Comparison of ENCODE assay signal across 21 cellular contexts in genomic region chr9:79742145-79742820, GRCh38.
DNase-seq lines count a peak whose midpoint lies in the region; ATAC-seq, FAIRE-seq and TF ChIP-seq lines count a peak whose summit lies in the region.
"Had no signal": no experiment of that assay in that cellular context is flagged by ENCODE, and none has a peak within 500 bp of the region (broad histone marks: within the 10 kb centered on the region; RNA-seq: fewer than 3 reads in every experiment).

No MANE protein-coding gene starts in this region.

- peak; percentile 80 for ATAC-seq in Right ventricle myocardium superior (ENCODE audit: poor library complexity)
- no peak for ATAC-seq in esophagus mucosa
- ATAC-seq: A549 had no signal

- H4K20me1 ChIP-seq in astrocyte (ENCODE audit: insufficient read depth, low read length) = no peaks in the 10 kb centered on the region
- no peaks in the 10 kb centered on the region for H4K20me1 ChIP-seq in neural progenitor cell (ENCODE audit: low read depth)

- peaks cover 13% of the 10 kb centered on the region for H3K27me3 ChIP-seq in A673 (replicated peaks; ENCODE audit: insufficient read depth, low read depth, low read length, poor library complexity)
- no peaks in the 10 kb centered on the region for H3K27me3 ChIP-seq in astrocyte (ENCODE audit: insufficient read depth, low read length)
- H3K27me3 ChIP-seq in neural progenitor cell = no peaks in the 10 kb centered on the region
- no peaks in the 10 kb centered on the region for H3K27me3 ChIP-seq in esophagus squamous epithelium
- H3K27me3 ChIP-seq: colonic mucosa, spleen had no signal

- POLR2A ChIA-PET in A673 (lab: Charles Lee; ENCODE audit: low non-redundant PET) = no interaction called here

- H3K4me3 Mint-ChIP-seq in astrocyte (ENCODE audit: unreplicated experiment) (no peak overlapping the region), neural progenitor cell (no peak overlapping the region)
- H3K4me3 Mint-ChIP-seq: CD14-positive monocyte, HFFc6 had no signal

- H3K27ac ChIP-seq in A673 (ENCODE audit: low read depth, low read length, poor library complexity, severe bottlenecking) (no peak overlapping the region), astrocyte (ENCODE audit: low read depth, low read length) (no peak overlapping the region), neural progenitor cell (no peak overlapping the region), esophagus squamous epithelium (no peak overlapping the region)
- H3K27ac ChIP-seq: A549, colonic mucosa, parathyroid adenoma, spleen had no signal

- H3K36me3 Mint-ChIP-seq in astrocyte (ENCODE audit: low read depth, unreplicated experiment) = no peaks in the 10 kb centered on the region
- no peaks in the 10 kb centered on the region for H3K36me3 Mint-ChIP-seq in neural progenitor cell
- H3K36me3 Mint-ChIP-seq: CD14-positive monocyte had no signal

- H3K79me2 ChIP-seq in astrocyte (ENCODE audit: insufficient read depth, low read length) (no peaks in the 10 kb centered on the region), neural progenitor cell (ENCODE audit: low read depth) (no peaks in the 10 kb centered on the region)
- H3K79me2 ChIP-seq: parathyroid adenoma had no signal

- no peak for TF ChIP-seq POLR2A in esophagus squamous epithelium (IDR thresholded peaks at IDR 0.05)

- no peak overlapping the region for H3K27ac Mint-ChIP-seq in astrocyte (ENCODE audit: unreplicated experiment)
- peak overlapping the region; percentile 21 for H3K27ac Mint-ChIP-seq in neural progenitor cell
- H3K27ac Mint-ChIP-seq: HFFc6 had no signal

- H3K4me3 ChIP-seq in A673 (ENCODE audit: low read depth, low read length, poor library complexity, severe bottlenecking) (no peak overlapping the region), astrocyte (ENCODE audit: insufficient read depth, low read depth, low read length) (no peak overlapping the region), neural progenitor cell (no peak overlapping the region), esophagus squamous epithelium (no peak overlapping the region)
- H3K4me3 ChIP-seq: A549, colonic mucosa, spleen had no signal

- H3K4me2 ChIP-seq in astrocyte (ENCODE audit: low read length) (no peak overlapping the region), neural progenitor cell (no peak overlapping the region)
- H3K4me2 ChIP-seq: A549 had no signal

- H3K4me1 Mint-ChIP-seq in astrocyte (ENCODE audit: low read depth, unreplicated experiment) (peaks cover 2% of the 10 kb centered on the region), neural progenitor cell (peaks cover 16% of the 10 kb centered on the region)

- no peaks in the 10 kb centered on the region for H3K27me3 Mint-ChIP-seq in astrocyte (ENCODE audit: low read depth, unreplicated experiment)
- no peaks in the 10 kb centered on the region for H3K27me3 Mint-ChIP-seq in neural progenitor cell (ENCODE audit: insufficient read depth, low read depth)

- no peaks in the 10 kb centered on the region for H3K9me3 Mint-ChIP-seq in astrocyte (ENCODE audit: unreplicated experiment)
- peaks cover 3% of the 10 kb centered on the region for H3K9me3 Mint-ChIP-seq in neural progenitor cell
- H3K9me3 Mint-ChIP-seq: HFFc6 had no signal

- no peak for FAIRE-seq in astrocyte (lab: Jason Lieb, UNC)
- FAIRE-seq: A549, TTC549 had no signal

- BruUV-seq in A673 (replicated peaks; lab: Mats Ljungman, UMichigan) = no TSS peak

- H3K4me1 ChIP-seq in A673 (ENCODE audit: insufficient read depth, low read length, poor library complexity, severe bottlenecking) = no peaks in the 10 kb centered on the region
- no peaks in the 10 kb centered on the region for H3K4me1 ChIP-seq in astrocyte (ENCODE audit: insufficient read depth, low read length)
- peaks cover 13% of the 10 kb centered on the region for H3K4me1 ChIP-seq in neural progenitor cell
- peaks cover 0 to 15% (median 0%) of the 10 kb centered on the region in 3 donors for H3K4me1 ChIP-seq in esophagus squamous epithelium
- H3K4me1 ChIP-seq: A549, colonic mucosa, parathyroid adenoma, spleen had no signal

- DNase-seq in A673 (ENCODE audit: low spot score) (peak; percentile 55), astrocyte (ENCODE audit: low read depth) (peak; percentile 27), Right ventricle myocardium superior (no peak), neural progenitor cell (ENCODE audit: low spot score) (no peak), esophagus squamous epithelium (lab: John Stamatoyannopoulos, UW) (no peak), NOMO-1 (lab: John Stamatoyannopoulos, UW; ENCODE audit: unreplicated experiment in 2 of 2) (no peak)
- DNase-seq in activated CD4-positive, alpha-beta T cell treated with anti-CD3 and anti-CD28 coated beads, Interleukin-2, amount 50 U/mL, for 48 hours = no peak
- DNase-seq: activated CD4-positive, alpha-beta T cell treated with anti-CD3 and anti-CD28 coated beads for 4 hours; activated CD8-positive, alpha-beta memory T cell treated with anti-CD3 and anti-CD28 coated beads, Interleukin-2, amount 50 U/mL, for 48 hours; colonic mucosa; DMS 273 treated with DMSO at 0.1 percent for 48 hours; GDM1; HFFc6; KBM-7; spleen; SW 1271 had no signal

- H2AFZ ChIP-seq in astrocyte (ENCODE audit: low read depth, low read length) (no peak overlapping the region), neural progenitor cell (replicated peaks) (peak overlapping the region; percentile 32)
- H2AFZ ChIP-seq: parathyroid adenoma had no signal

- no peaks in the 10 kb centered on the region for H3K9me3 ChIP-seq in A673 (ENCODE audit: low read depth, low read length, poor library complexity, severe bottlenecking)
- no peaks in the 10 kb centered on the region for H3K9me3 ChIP-seq in astrocyte (ENCODE audit: insufficient read depth, low read depth, low read length)
- no peaks in the 10 kb centered on the region for H3K9me3 ChIP-seq in neural progenitor cell (ENCODE audit: low read depth)
- no peaks in the 10 kb centered on the region for H3K9me3 ChIP-seq in esophagus squamous epithelium
- H3K9me3 ChIP-seq: A549, colonic mucosa, spleen had no signal

- CTCF ChIA-PET in A673 (lab: Charles Lee) = no interaction called here

- H3F3A ChIP-seq in neural progenitor cell (ENCODE audit: low read depth) = no peaks in the 10 kb centered on the region

- TF ChIP-seq CTCF in A673 (conservative IDR thresholded peaks at IDR 0.05; ENCODE audit: low read depth, low read length) (no peak), astrocyte (IDR thresholded peaks at IDR 0.05; ENCODE audit: insufficient read depth, low read depth, low read length) (no peak), neural progenitor cell (IDR thresholded peaks at IDR 0.05) (no peak), esophagus squamous epithelium (IDR thresholded peaks at IDR 0.05) (no peak)

- H3K9ac ChIP-seq in astrocyte (ENCODE audit: low read length) = no peak overlapping the region
- no peak overlapping the region for H3K9ac ChIP-seq in neural progenitor cell
- H3K9ac ChIP-seq: parathyroid adenoma had no signal

- intact Hi-C loops in A673 (cut with micrococcal nuclease; ENCODE audit: unreplicated experiment) = no loop called here
- intact Hi-C loops in Right ventricle myocardium superior (cut with DNase I) = no loop called here
- intact Hi-C loops in esophagus squamous epithelium (cut with DNase I) = no loop called here

- H3K36me3 ChIP-seq in A673 (ENCODE audit: insufficient read depth, low read length, poor library complexity, severe bottlenecking) (no peaks in the 10 kb centered on the region), astrocyte (ENCODE audit: insufficient read depth, low read length) (no peaks in the 10 kb centered on the region), neural progenitor cell (no peaks in the 10 kb centered on the region), esophagus squamous epithelium (no peaks in the 10 kb centered on the region)
- H3K36me3 ChIP-seq: colonic mucosa, spleen had no signal

- WGBS in esophagus squamous epithelium, 2 donors = 41 to 56% methylated on average over 5 of the region's 5 CpGs

Comparison
In these comparisons a context has a peak if more than half of its experiments do, and no peak if none do; other contexts are left out.
1. DNase-seq: peak in A673 (single experiment) and astrocyte (single experiment); none in Right ventricle myocardium superior (single experiment), neural progenitor cell (single experiment), activated CD4-positive, alpha-beta T cell treated with anti-CD3 and anti-CD28 coated beads, Interleukin-2, amount 50 U/mL, for 48 hours (0 of 2), esophagus squamous epithelium (single experiment) and NOMO-1 (0 of 2).